In genomic region chr2:176494949-176495353, GRCh38 we compare ENCODE assay signal across 11 cellular contexts.
A peak's percentile ranks its signal among the peaks of the same experiment; 100 is the strongest.
DNase-seq lines count a peak whose midpoint lies in the region; ATAC-seq, FAIRE-seq and TF ChIP-seq lines count a peak whose summit lies in the region.
"Had no signal": no experiment of that assay in that cellular context is flagged by ENCODE, and none has a peak within 500 bp of the region (broad histone marks: within the 10 kb centered on the region; RNA-seq: fewer than 3 reads in every experiment).

No MANE protein-coding gene starts in this region.

- in situ Hi-C loops in HepG2 (cut with HindIII; ENCODE audit: extremely low pct_ligation_motif_present, low pct_unique_long_range_greater_than_20kb), result no loop called here
- in situ Hi-C loops in brain microvascular endothelial cell (cut with HindIII; ENCODE audit: low pct_ligation_motif_present, low sequenced_read_pairs), result no loop called here

- TF ChIP-seq POLR2A in right lobe of liver (IDR thresholded peaks at IDR 0.05), result no peak
- no peak for TF ChIP-seq POLR2A in HepG2 (IDR thresholded peaks at IDR 0.05; ENCODE audit: insufficient read depth in 1 of 2, low read depth in 2 of 2, low read length in 2 of 2)
- no peak for TF ChIP-seq POLR2A in body of pancreas (IDR thresholded peaks at IDR 0.05)

- H3K4me1 ChIP-seq in right lobe of liver, result no peaks in the 10 kb centered on the region
- no peaks in the 10 kb centered on the region for H3K4me1 ChIP-seq in HepG2 (ENCODE audit: insufficient read depth, low read length)
- no peaks in the 10 kb centered on the region for H3K4me1 ChIP-seq in body of pancreas

- no TSS peak for BruUV-seq in HepG2 (replicated peaks; lab: Mats Ljungman, UMichigan)

- H3K27me3 Mint-ChIP-seq in glutamatergic neuron (ENCODE audit: unreplicated experiment), result no peaks in the 10 kb centered on the region
- peaks cover 21 to 27% of the 10 kb centered on the region in 2 donors for H3K27me3 Mint-ChIP-seq in natural killer cell treated with Interleukin-12 subunit alpha and Interleukin-12 subunit beta and Interleukin-15 and Interleukin-18, amount 100 ng/mL, for 72 hours

- peaks cover 2% of the 10 kb centered on the region for H3K9me3 Mint-ChIP-seq in glutamatergic neuron (ENCODE audit: unreplicated experiment)
- no peaks in the 10 kb centered on the region for H3K9me3 Mint-ChIP-seq in natural killer cell treated with Interleukin-12 subunit alpha and Interleukin-12 subunit beta and Interleukin-15 and Interleukin-18, amount 100 ng/mL, for 72 hours

- TF ChIP-seq EP300 in HepG2 (IDR thresholded peaks at IDR 0.05; ENCODE audit: low read depth in 2 of 2, low read length in 2 of 2), result no peak
- TF ChIP-seq EP300 in HepG2 (CRISPR knock-in tag; IDR thresholded peaks at IDR 0.05; ENCODE audit: borderline replicate concordance), result no peak

- no peaks in the 10 kb centered on the region for H3K9me3 ChIP-seq in right lobe of liver
- no peaks in the 10 kb centered on the region for H3K9me3 ChIP-seq in HepG2 (ENCODE audit: low read length)
- no peaks in the 10 kb centered on the region for H3K9me3 ChIP-seq in body of pancreas

- ATAC-seq in right lobe of liver, result peak in 3 of 4 donors; percentile 46 to 53 (median 49)
- no peak for ATAC-seq in HepG2
- ATAC-seq in body of pancreas, result no peak
- ATAC-seq in GM21360 (IDR thresholded peaks at IDR 0.05; ENCODE audit: unreplicated experiment), result no peak
- no peak for ATAC-seq in natural killer cell treated with Interleukin-12 subunit alpha and Interleukin-12 subunit beta and Interleukin-15 and Interleukin-18, amount 100 ng/mL, for 72 hours

- H3K27me3 ChIP-seq in right lobe of liver, result no peaks in the 10 kb centered on the region
- H3K27me3 ChIP-seq in HepG2 (ENCODE audit: control insufficient read depth in 1 of 2, insufficient read depth in 2 of 2, low read length in 2 of 2), result peaks cover 0 to 20% of the 10 kb centered on the region in 2 experiments; a peak in 3 of 5 replicates
- no peaks in the 10 kb centered on the region for H3K27me3 ChIP-seq in body of pancreas
- no peaks in the 10 kb centered on the region for H3K27me3 ChIP-seq in brain microvascular endothelial cell (replicated peaks)

- intact Hi-C loops in right lobe of liver (cut with DNase I), result no loop called here
- intact Hi-C loops in HepG2 (cut with micrococcal nuclease; ENCODE audit: unreplicated experiment), result no loop called here
- intact Hi-C loops in body of pancreas (cut with DNase I), result no loop called here

- FAIRE-seq in HepG2 (lab: Jason Lieb, UNC), result no peak

- CTCF ChIA-PET in HepG2 (lab: Yijun Ruan, JAX; ENCODE audit: low intra/inter-chr PET ratio, low total read pairs), result no interaction called here

- H3K4me3 ChIP-seq in right lobe of liver (no peak overlapping the region), HepG2 (replicated peaks in 1 of 3; ENCODE audit: insufficient read depth in 1 of 3, low read depth in 2 of 3, low read length in 3 of 3) (no peak overlapping the region), body of pancreas (no peak overlapping the region), brain microvascular endothelial cell (ENCODE audit: low read depth, low read length) (no peak overlapping the region)
- H3K4me3 ChIP-seq: skin epidermis had no signal

- no peak for TF ChIP-seq RAD21 in HepG2 (CRISPR knock-in tag; IDR thresholded peaks at IDR 0.05)

- no peaks in the 10 kb centered on the region for H3K36me3 Mint-ChIP-seq in glutamatergic neuron (ENCODE audit: unreplicated experiment)
- H3K36me3 Mint-ChIP-seq in natural killer cell treated with Interleukin-12 subunit alpha and Interleukin-12 subunit beta and Interleukin-15 and Interleukin-18, amount 100 ng/mL, for 72 hours, result no peaks in the 10 kb centered on the region

- POLR2A ChIA-PET in HepG2 (lab: Yijun Ruan, JAX), result no interaction called here

- H3K79me2 ChIP-seq in HepG2 (ENCODE audit: insufficient read depth, low read length), result no peaks in the 10 kb centered on the region

- no peak overlapping the region for H3K4me2 ChIP-seq in HepG2 (ENCODE audit: low read depth, low read length)

- H2AFZ ChIP-seq in HepG2 (ENCODE audit: low read length), result no peak overlapping the region

- TF ChIP-seq CTCF in right lobe of liver (IDR thresholded peaks at IDR 0.05), result no peak
- no peak for TF ChIP-seq CTCF in HepG2 (CRISPR knock-in tag; IDR thresholded peaks at IDR 0.05)
- TF ChIP-seq CTCF in body of pancreas (IDR thresholded peaks at IDR 0.05), result no peak
- no peak for TF ChIP-seq CTCF in brain microvascular endothelial cell (IDR thresholded peaks at IDR 0.05; ENCODE audit: low read depth, low read length, missing control alignments)
- no peak for TF ChIP-seq CTCF in glutamatergic neuron (IDR thresholded peaks at IDR 0.05; ENCODE audit: partially characterized antibody, unreplicated experiment)

- H3K36me3 ChIP-seq in right lobe of liver (no peaks in the 10 kb centered on the region), HepG2 (replicated peaks in 1 of 2; ENCODE audit: control insufficient read depth in 1 of 2, insufficient read depth in 2 of 2, low read length in 2 of 2) (no peaks in the 10 kb centered on the region), body of pancreas (replicated peaks in 1 of 2; ENCODE audit: insufficient read depth in 1 of 2, low read depth in 2 of 2) (no peaks in the 10 kb centered on the region), brain microvascular endothelial cell (replicated peaks) (no peaks in the 10 kb centered on the region)

- H4K20me1 ChIP-seq in HepG2 (ENCODE audit: insufficient read depth, low read length), result no peaks in the 10 kb centered on the region

- no peak overlapping the region for H3K4me3 Mint-ChIP-seq in glutamatergic neuron (ENCODE audit: unreplicated experiment)
- H3K4me3 Mint-ChIP-seq in natural killer cell treated with Interleukin-12 subunit alpha and Interleukin-12 subunit beta and Interleukin-15 and Interleukin-18, amount 100 ng/mL, for 72 hours, result no peak overlapping the region

- no peak overlapping the region for H3K27ac Mint-ChIP-seq in glutamatergic neuron (ENCODE audit: unreplicated experiment)
- no peak overlapping the region for H3K27ac Mint-ChIP-seq in natural killer cell treated with Interleukin-12 subunit alpha and Interleukin-12 subunit beta and Interleukin-15 and Interleukin-18, amount 100 ng/mL, for 72 hours

- WGBS in right lobe of liver (ENCODE audit: insufficient coverage, low coverage, low lambda C conversion rate, missing lambda C conversion rate), result 11% methylated on average over 2 of the region's 2 CpGs
- WGBS in HepG2 (ENCODE audit: low lambda C conversion rate), result 0% methylated on average over 2 of the region's 2 CpGs
- 42 to 43% methylated on average over 2 of the region's 2 CpGs for WGBS in body of pancreas, 2 donors

- DNase-seq in right lobe of liver (peak in 1 of 3 donors; percentile 28), HepG2 (ENCODE audit: low spot score) (no peak), body of pancreas (peak in 3 of 4 donors; percentile 20 to 47 (median 31)), midbrain (lab: John Stamatoyannopoulos, UW) (peak; percentile 64), brain microvascular endothelial cell (no peak), glutamatergic neuron (no peak)
- no peak for DNase-seq in natural killer cell treated with Interleukin-12 subunit alpha and Interleukin-12 subunit beta and Interleukin-15 and Interleukin-18, amount 100 ng/mL, for 72 hours (ENCODE audit: low spot score)
- DNase-seq: NCI-H226; stimulated activated CD8-positive, alpha-beta memory T cell treated with anti-CD3 and anti-CD28 coated beads, Interleukin-4, amount 100 ng/mL, for 48 hours had no signal

- H3K27ac ChIP-seq in right lobe of liver (no peak overlapping the region), HepG2 (ENCODE audit: extremely low read length, insufficient read depth, low read length) (no peak overlapping the region), body of pancreas (no peak overlapping the region), brain microvascular endothelial cell (no peak overlapping the region)

- H3K4me1 Mint-ChIP-seq in glutamatergic neuron (ENCODE audit: low read depth, unreplicated experiment), result peaks cover 12% of the 10 kb centered on the region
- H3K4me1 Mint-ChIP-seq in natural killer cell treated with Interleukin-12 subunit alpha and Interleukin-12 subunit beta and Interleukin-15 and Interleukin-18, amount 100 ng/mL, for 72 hours (ENCODE audit: low read depth in 2 of 2), result peaks cover 12 to 17% of the 10 kb centered on the region in 2 donors

- no peak overlapping the region for H3K9ac ChIP-seq in HepG2 (ENCODE audit: insufficient read depth, low read depth, low read length)

TF ChIP-seq in HepG2, 621 proteins besides CTCF, POLR2A, EP300 and RAD21:
- TF ChIP-seq ZNF644 (CRISPR knock-in tag; IDR thresholded peaks at IDR 0.05; ENCODE audit: low read depth) (no peak), ZNF382 (CRISPR knock-in tag; IDR thresholded peaks at IDR 0.05; ENCODE audit: borderline replicate concordance) (no peak), SALL2 (CRISPR knock-in tag; IDR thresholded peaks at IDR 0.05) (no peak), ZNF333 (CRISPR knock-in tag; IDR thresholded peaks at IDR 0.05; ENCODE audit: borderline replicate concordance) (no peak), ZNF572 (CRISPR knock-in tag; IDR thresholded peaks at IDR 0.05) (no peak), ZNF546 (CRISPR knock-in tag; conservative IDR thresholded peaks at IDR 0.05) (no peak), NFE2 (CRISPR knock-in tag; IDR thresholded peaks at IDR 0.05) (no peak), SKI (IDR thresholded peaks at IDR 0.05; ENCODE audit: partially characterized antibody) (no peak), SCMH1 (CRISPR knock-in tag; IDR thresholded peaks at IDR 0.05; ENCODE audit: borderline replicate concordance) (no peak)

Comparison
In these comparisons a context has a peak if more than half of its experiments do, and no peak if none do; other contexts are left out.
1. ATAC-seq: peak in right lobe of liver (3 of 4); none in HepG2 (single experiment), body of pancreas (single experiment), GM21360 (single experiment) and natural killer cell treated with Interleukin-12 subunit alpha and Interleukin-12 subunit beta and Interleukin-15 and Interleukin-18, amount 100 ng/mL, for 72 hours (0 of 2).
2. DNase-seq: peak in body of pancreas (3 of 4) and midbrain (single experiment); none in HepG2 (single experiment), brain microvascular endothelial cell (single experiment), glutamatergic neuron (single experiment) and natural killer cell treated with Interleukin-12 subunit alpha and Interleukin-12 subunit beta and Interleukin-15 and Interleukin-18, amount 100 ng/mL, for 72 hours (single experiment).